22 cellular contexts compared by ENCODE assay signal in the genomic region with DNA sequence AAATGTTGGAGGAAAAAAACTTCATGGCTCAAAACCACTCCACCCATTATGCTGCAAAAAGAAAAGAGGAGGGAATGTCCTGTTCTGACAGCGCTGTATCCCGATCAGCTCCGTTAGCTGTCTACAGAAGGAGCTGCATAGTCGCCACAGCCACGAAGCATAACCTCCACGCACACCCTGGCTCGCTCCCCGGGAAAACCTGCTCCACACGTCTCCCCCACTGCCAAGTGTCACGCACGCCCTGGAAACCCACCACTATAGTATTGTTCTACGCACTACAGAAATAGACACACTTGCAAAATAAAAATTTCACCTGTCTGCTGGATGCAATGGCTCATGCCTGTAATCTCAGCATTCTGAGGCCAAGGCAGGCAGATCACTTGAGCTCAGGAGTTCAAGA.
"Had no signal": no experiment of that assay in that cellular context is flagged by ENCODE, and none has a peak within 500 bp of the region (broad histone marks: within the 10 kb centered on the region; RNA-seq: fewer than 3 reads in every experiment).

No MANE protein-coding gene starts in this region.

- H3K4me3 Mint-ChIP-seq: mesothelial cell of epicardium; natural killer cell treated with Interleukin-12 subunit alpha and Interleukin-12 subunit beta and Interleukin-15 and Interleukin-18, amount 100 ng/mL, for 72 hours; neural crest cell; stimulated activated naive B cell treated with anti-CD40 and anti-IgM and Interleukin-4, amounts not matched to agents 10 μg/mL and 1 μg/mL and 100 μg/mL, for 72 hours; stimulated activated naive CD8-positive, alpha-beta T cell treated with anti-CD3 and anti-CD28 coated beads, Interleukin-15, Interleukin-2, amounts not matched to agents 100 ng/mL and 50 ng/mL, for 24 hours had no signal

- H3K36me3 ChIP-seq: gastrocnemius medialis had no signal

- H3K9me3 Mint-ChIP-seq: mesothelial cell of epicardium; naive B cell; natural killer cell treated with Interleukin-12 subunit alpha and Interleukin-12 subunit beta and Interleukin-15 and Interleukin-18, amount 100 ng/mL, for 72 hours; neural crest cell; stimulated activated naive B cell treated with anti-CD40 and anti-IgM and Interleukin-4, amounts not matched to agents 10 μg/mL and 1 μg/mL and 100 μg/mL, for 72 hours; stimulated activated naive CD8-positive, alpha-beta T cell treated with anti-CD3 and anti-CD28 coated beads, Interleukin-15, Interleukin-2, amounts not matched to agents 100 ng/mL and 50 ng/mL, for 24 hours had no signal

- H3K4me3 ChIP-seq: dorsolateral prefrontal cortex, gastrocnemius medialis, lung, mucosa of descending colon, psoas muscle, sigmoid colon, suprapubic skin, transverse colon, vagina had no signal

- H3K9me3 ChIP-seq: gastrocnemius medialis, mucosa of descending colon, psoas muscle, sigmoid colon, suprapubic skin, transverse colon, vagina had no signal

- DNase-seq: dorsolateral prefrontal cortex; effector CD4-positive, alpha-beta T cell; foreskin fibroblast; gastrocnemius medialis; head of caudate nucleus; mesenchymal stem cell; mucosa of descending colon; naive B cell; nucleus accumbens; psoas muscle; right cardiac atrium; sigmoid colon; stimulated activated CD4-positive, alpha-beta T cell treated with anti-CD3 and anti-CD28 coated beads, Interleukin-4, amount 100 ng/mL, for 4 hours; stimulated activated naive B cell treated with anti-CD40 and anti-IgM and Interleukin-4, amounts not matched to agents 10 μg/mL and 1 μg/mL and 100 μg/mL, for 72 hours; transverse colon had no signal

- H3K4me1 Mint-ChIP-seq: mesothelial cell of epicardium, neural crest cell had no signal

- H3K27ac Mint-ChIP-seq: mesothelial cell of epicardium; natural killer cell treated with Interleukin-12 subunit alpha and Interleukin-12 subunit beta and Interleukin-15 and Interleukin-18, amount 100 ng/mL, for 72 hours; stimulated activated naive B cell treated with anti-CD40 and anti-IgM and Interleukin-4, amounts not matched to agents 10 μg/mL and 1 μg/mL and 100 μg/mL, for 72 hours; stimulated activated naive CD8-positive, alpha-beta T cell treated with anti-CD3 and anti-CD28 coated beads, Interleukin-15, Interleukin-2, amounts not matched to agents 100 ng/mL and 50 ng/mL, for 24 hours had no signal

- H3K27me3 Mint-ChIP-seq: naive B cell; natural killer cell treated with Interleukin-12 subunit alpha and Interleukin-12 subunit beta and Interleukin-15 and Interleukin-18, amount 100 ng/mL, for 72 hours; stimulated activated naive B cell treated with anti-CD40 and anti-IgM and Interleukin-4, amounts not matched to agents 10 μg/mL and 1 μg/mL and 100 μg/mL, for 72 hours; stimulated activated naive CD8-positive, alpha-beta T cell treated with anti-CD3 and anti-CD28 coated beads, Interleukin-15, Interleukin-2, amounts not matched to agents 100 ng/mL and 50 ng/mL, for 24 hours had no signal

- H3K27ac ChIP-seq: dorsolateral prefrontal cortex, gastrocnemius medialis, psoas muscle, sigmoid colon, suprapubic skin, transverse colon, vagina had no signal

- ATAC-seq: gastrocnemius medialis; mucosa of descending colon; natural killer cell treated with Interleukin-12 subunit alpha and Interleukin-12 subunit beta and Interleukin-15 and Interleukin-18, amount 100 ng/mL, for 72 hours; psoas muscle; right cardiac atrium; stimulated activated naive B cell treated with anti-CD40 and anti-IgM and Interleukin-4, amounts not matched to agents 10 μg/mL and 1 μg/mL and 100 μg/mL, for 72 hours had no signal

- H3K27me3 ChIP-seq: dorsolateral prefrontal cortex, gastrocnemius medialis, sigmoid colon, suprapubic skin, transverse colon, vagina had no signal
